28 cellular contexts compared by ENCODE assay signal in genomic region chr6:161663682-161664081, GRCh38.
"Had no signal": no experiment of that assay in that cellular context is flagged by ENCODE, and none has a peak within 500 bp of the region (broad histone marks: within the 10 kb centered on the region; RNA-seq: fewer than 3 reads in every experiment).

No MANE protein-coding gene starts in this region.

- FAIRE-seq: colon, endometrium, endothelial cell of umbilical vein, frontal cortex had no signal

- H3K9me3 ChIP-seq: colonic mucosa, esophagus squamous epithelium, gastrocnemius medialis, gastroesophageal sphincter had no signal

- H3K4me2 ChIP-seq: hepatocyte had no signal

- H3K36me3 ChIP-seq: colonic mucosa, esophagus squamous epithelium, gastrocnemius medialis, gastroesophageal sphincter, heart left ventricle, heart right ventricle had no signal

- ATAC-seq: effector memory CD8-positive, alpha-beta T cell; esophagus mucosa; foreskin keratinocyte; gastrocnemius medialis; gastroesophageal sphincter; heart left ventricle; heart right ventricle had no signal

- H2AFZ ChIP-seq: hepatocyte had no signal

- H3K79me2 ChIP-seq: hepatocyte had no signal

- H3K4me1 ChIP-seq: colonic mucosa, esophagus squamous epithelium, foreskin keratinocyte, gastrocnemius medialis, gastroesophageal sphincter, heart left ventricle, heart right ventricle had no signal

- H3K4me3 ChIP-seq: colonic mucosa, coronary artery, dorsolateral prefrontal cortex, esophagus squamous epithelium, gastrocnemius medialis, gastroesophageal sphincter, heart left ventricle, heart right ventricle, hepatocyte had no signal

- H3K27me3 ChIP-seq: colonic mucosa, dorsolateral prefrontal cortex, esophagus squamous epithelium, foreskin keratinocyte, gastrocnemius medialis, gastroesophageal sphincter, heart left ventricle, heart right ventricle, hepatocyte had no signal

- DNase-seq: colonic mucosa; cortex of kidney; dermis blood vessel endothelial cell; dorsolateral prefrontal cortex; effector CD4-positive, alpha-beta T cell; effector CD8-positive, alpha-beta T cell; effector memory CD4-positive, alpha-beta T cell; effector memory CD8-positive, alpha-beta T cell; endodermal cell; erythroblast; esophagus squamous epithelium; foreskin fibroblast; foreskin keratinocyte; foreskin melanocyte; gastrocnemius medialis; glutamatergic neuron; head of caudate nucleus; heart left ventricle; heart right ventricle had no signal

- H3K27ac ChIP-seq: colonic mucosa, coronary artery, dorsolateral prefrontal cortex, epithelial cell of prostate, esophagus squamous epithelium, foreskin keratinocyte, gastrocnemius medialis, gastroesophageal sphincter, heart left ventricle, heart right ventricle, hepatocyte had no signal
